ENCODE assay signal across 1 cellular context in genomic region chr18:35616664-35617423, GRCh38.
TF ChIP-seq lines count a peak whose summit lies in the region.

No MANE protein-coding gene starts in this region.

TF ChIP-seq in GM12878, 131 proteins besides CTCF, POLR2A, EP300 and RAD21 (continued from another document):
- TF ChIP-seq BCLAF1 (IDR thresholded peaks at IDR 0.05) (no peak), SKIL (IDR thresholded peaks at IDR 0.05; ENCODE audit: low read depth, poor library complexity, severe bottlenecking) (peak; percentile 98), YBX1 (IDR thresholded peaks at IDR 0.05) (no peak), CREB1 (IDR thresholded peaks at IDR 0.05; ENCODE audit: low read depth) (peak; percentile 80), SMC3 (IDR thresholded peaks at IDR 0.05; ENCODE audit: borderline replicate concordance, low read length) (peak; percentile 30; the same call in 1 of the 2 replicates), MEF2B (IDR thresholded peaks at IDR 0.05; ENCODE audit: partially characterized antibody, poor library complexity, severe bottlenecking) (peak; percentile 81), IKZF2 (IDR thresholded peaks at IDR 0.05) (peak; percentile 89 to 94), EED (IDR thresholded peaks at IDR 0.05; ENCODE audit: low read depth) (peak; percentile 87), IKZF1 (conservative IDR thresholded peaks at IDR 0.05) (peak; percentile 88), JUNB (IDR thresholded peaks at IDR 0.05) (peak; percentile 96), ZBTB11 (CRISPR knock-in tag; IDR thresholded peaks at IDR 0.05) (no peak), EGR1 (IDR thresholded peaks at IDR 0.05; ENCODE audit: borderline replicate concordance in 1 of 2, low read depth in 2 of 2, low read length in 2 of 2) (no peak), ZNF384 (IDR thresholded peaks at IDR 0.05; ENCODE audit: borderline replicate concordance, low read depth, low read length) (0 out of 2 replicates have a peak, but pooled peaks have one; percentile 24), DPF2 (IDR thresholded peaks at IDR 0.05) (peak; percentile 92), CEBPB (IDR thresholded peaks at IDR 0.05; ENCODE audit: borderline replicate concordance in 1 of 2, low read depth in 2 of 2, low read length in 2 of 2) (peak in 1 of 2 experiments; percentile 90; a peak in 2 of 4 replicates), SPI1 (IDR thresholded peaks at IDR 0.05; ENCODE audit: borderline replicate concordance, insufficient read depth, low read depth, low read length) (peak; percentile 58; the same call in 1 of the 2 replicates), KAT2A (conservative IDR thresholded peaks at IDR 0.05; ENCODE audit: control insufficient read depth, low read depth, low read length) (no peak)
